25 cellular contexts compared by ENCODE assay signal in the genomic region with DNA sequence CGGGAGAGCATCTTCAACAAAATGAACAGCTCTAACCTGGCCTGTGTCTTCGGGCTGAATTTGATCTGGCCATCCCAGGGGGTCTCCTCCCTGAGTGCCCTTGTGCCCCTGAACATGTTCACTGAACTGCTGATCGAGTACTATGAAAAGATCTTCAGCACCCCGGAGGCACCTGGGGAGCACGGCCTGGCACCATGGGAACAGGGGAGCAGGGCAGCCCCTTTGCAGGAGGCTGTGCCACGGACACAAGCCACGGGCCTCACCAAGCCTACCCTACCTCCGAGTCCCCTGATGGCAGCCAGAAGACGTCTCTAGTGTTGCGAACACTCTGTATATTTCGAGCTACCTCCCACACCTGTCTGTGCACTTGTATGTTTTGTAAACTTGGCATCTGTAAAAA.
"Had no signal": no experiment of that assay in that cellular context is flagged by ENCODE, and none has a peak within 500 bp of the region (broad histone marks: within the 10 kb centered on the region; RNA-seq: fewer than 3 reads in every experiment).

No MANE protein-coding gene starts in this region.

- H3K4me1 ChIP-seq: esophagus muscularis mucosa, foreskin keratinocyte, gastroesophageal sphincter, heart left ventricle, left ventricle myocardium inferior, lower lobe of right lung had no signal

- H3K9me3 Mint-ChIP-seq: mesothelial cell of epicardium; naive thymus-derived CD8-positive, alpha-beta T cell had no signal

- FAIRE-seq: colon, endothelial cell of umbilical vein, frontal cortex, islet of Langerhans, keratinocyte had no signal

- H3K27ac Mint-ChIP-seq: mesothelial cell of epicardium; naive B cell; naive thymus-derived CD8-positive, alpha-beta T cell had no signal

- H3K4me1 Mint-ChIP-seq: mesothelial cell of epicardium, naive B cell had no signal

- H3K9me3 ChIP-seq: esophagus muscularis mucosa, gastroesophageal sphincter, heart left ventricle, left ventricle myocardium inferior, lower lobe of right lung, mucosa of descending colon had no signal

- H3K4me3 ChIP-seq: coronary artery, dorsolateral prefrontal cortex, esophagus muscularis mucosa, gastroesophageal sphincter, heart left ventricle, left ventricle myocardium inferior, lower lobe of right lung, mucosa of descending colon had no signal

- H3K36me3 ChIP-seq: esophagus muscularis mucosa, gastroesophageal sphincter, heart left ventricle, left ventricle myocardium inferior, lower lobe of right lung had no signal

- H3K4me3 Mint-ChIP-seq: mesothelial cell of epicardium, naive B cell had no signal

- H3K36me3 Mint-ChIP-seq: naive B cell; naive thymus-derived CD8-positive, alpha-beta T cell had no signal

- DNase-seq: dermis blood vessel endothelial cell; dorsolateral prefrontal cortex; effector CD4-positive, alpha-beta T cell; effector memory CD4-positive, alpha-beta T cell; foreskin keratinocyte; hippocampal formation; kidney glomerular epithelial cell; left colon; left ventricle myocardium inferior; lower lobe of right lung; mesenchymal stem cell; naive B cell; naive thymus-derived CD8-positive, alpha-beta T cell had no signal

- H3K27ac ChIP-seq: coronary artery, dorsolateral prefrontal cortex, esophagus muscularis mucosa, foreskin keratinocyte, gastroesophageal sphincter, heart left ventricle, left ventricle myocardium inferior, lower lobe of right lung had no signal

- H3K27me3 ChIP-seq: foreskin keratinocyte had no signal

- ATAC-seq: foreskin keratinocyte; gastroesophageal sphincter; heart left ventricle; left colon; left lobe of liver; lower lobe of right lung; mucosa of descending colon; naive thymus-derived CD8-positive, alpha-beta T cell had no signal
